In the genomic region with DNA sequence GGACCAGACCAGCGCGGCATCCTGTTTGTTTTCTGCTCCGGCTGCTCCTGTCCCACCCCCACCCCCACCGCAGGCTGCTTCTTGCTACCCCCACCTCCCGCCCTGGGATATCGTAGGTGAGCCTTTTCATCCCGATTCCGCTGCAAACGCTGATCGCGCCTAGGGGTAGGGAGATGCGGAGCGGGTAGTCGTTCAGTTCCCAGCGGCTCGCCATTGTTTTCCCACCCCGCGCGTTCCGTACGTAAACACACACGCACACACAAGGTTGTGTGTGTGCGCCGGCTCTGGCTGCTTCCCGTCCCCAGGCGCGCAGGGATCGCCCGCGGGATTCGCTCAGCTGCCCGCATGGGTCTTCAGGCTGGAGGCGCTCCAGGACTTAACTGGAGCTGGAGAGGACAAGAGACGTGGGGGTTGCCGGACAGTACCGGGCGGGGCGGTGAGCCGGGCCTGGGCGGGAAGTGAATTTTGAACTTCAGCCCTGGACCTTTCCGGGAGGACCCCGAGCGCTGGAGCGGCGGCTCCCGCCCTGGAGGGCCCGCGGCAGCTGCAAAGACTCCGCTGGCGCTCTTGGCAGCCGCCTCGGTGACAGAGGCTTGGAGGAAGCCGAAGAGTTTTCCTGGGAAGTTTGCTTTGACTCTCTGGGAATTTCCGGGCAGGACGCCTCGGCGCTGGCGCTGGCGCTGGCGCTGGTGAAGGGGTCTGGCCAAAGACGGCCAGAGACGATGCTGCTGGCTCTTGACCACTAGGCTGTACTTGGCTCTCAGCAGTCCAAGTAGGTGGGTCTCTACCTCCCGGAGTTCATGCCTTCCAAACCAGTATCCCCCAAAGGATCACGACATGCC, we compare ENCODE assay signal across 7 cellular contexts. TPM values are rescaled to one million over a fixed set of nuclear protein-coding genes. Genes with fewer than 3 reads are reported as not detected.
A peak's percentile ranks its signal among the peaks of the same experiment; 100 is the strongest.
DNase-seq lines count a peak whose midpoint lies in the region; ATAC-seq and TF ChIP-seq lines count a peak whose summit lies in the region.

No MANE protein-coding gene starts in this region.

- TF ChIP-seq CTCF in astrocyte of the cerebellum (IDR thresholded peaks at IDR 0.05; ENCODE audit: low read depth, low read length, missing control alignments) = no peak

- DNase-seq in Daoy (ENCODE audit: low read depth) (peak; percentile 60), NCI-H1105 treated with DMSO at 0.1 percent for 48 hours (lab: John Stamatoyannopoulos, UW) (peak; percentile 54), astrocyte of the cerebellum (ENCODE audit: low read depth) (no peak), hepatic stellate cell (ENCODE audit: low spot score) (peak; percentile 76), posterior cingulate gyrus (peak; percentile 35 to 91 (median 56))

- ATAC-seq in GM21423 (IDR thresholded peaks at IDR 0.05; ENCODE audit: unreplicated experiment) = no peak
- ATAC-seq in GM18909 (IDR thresholded peaks at IDR 0.05; ENCODE audit: poor library complexity, unreplicated experiment) = no peak

- intact Hi-C loops in posterior cingulate gyrus (cut with DNase I) = loop anchor here (5.0 kb wide), 1 partner anchor 53 kb away; no protein-coding TSS in a partner anchor

- H3K4me3 ChIP-seq in astrocyte of the cerebellum (ENCODE audit: low read depth, low read length) = peak overlapping the region; percentile 63

- in situ Hi-C loops in astrocyte of the cerebellum (cut with HindIII; ENCODE audit: low sequenced_read_pairs) = no loop called here

RNA-seq across cellular contexts. Expression of gene SOX13, which starts 1.6 kb away (rescaled TPM):
- total RNA-seq in Daoy (2014; rRNA removed; shearing (Covaris generic)) = 4.2 and 6.1 TPM in 2 replicates
